In genomic region chr6:33296797-33297405, GRCh38 we compare ENCODE assay signal across 10 cellular contexts. TPM values are rescaled to one million over a fixed set of nuclear protein-coding genes. Genes with fewer than 3 reads are reported as not detected.
A peak's percentile ranks its signal among the peaks of the same experiment; 100 is the strongest.
DNase-seq lines count a peak whose midpoint lies in the region; TF ChIP-seq lines count a peak whose summit lies in the region.
"Had no signal": no experiment of that assay in that cellular context is flagged by ENCODE, and none has a peak within 500 bp of the region (broad histone marks: within the 10 kb centered on the region; RNA-seq: fewer than 3 reads in every experiment).

No MANE protein-coding gene starts in this region.

- H3K27ac ChIP-seq in C4-2B (peak overlapping the region; percentile 87), OCI-LY3 (ENCODE audit: low read length) (peak overlapping the region; percentile 98), neuronal stem cell (replicated peaks; ENCODE audit: low read length) (peak overlapping the region; percentile 76)

- peaks cover 19% of the 10 kb centered on the region for H3K36me3 Mint-ChIP-seq in endothelial cell (ENCODE audit: low read depth, unreplicated experiment)

- DNase-seq in endothelial cell (ENCODE audit: low spot score) (no peak), neuronal stem cell (ENCODE audit: low spot score) (no peak), NCI-H128 (lab: John Stamatoyannopoulos, UW; ENCODE audit: unreplicated experiment) (no peak), DMS153 (lab: John Stamatoyannopoulos, UW) (no peak), NCI-H526 treated with DMSO at 0.1 percent for 48 hours (lab: John Stamatoyannopoulos, UW) (no peak), anterior cingulate cortex (lab: John Stamatoyannopoulos, UW) (no peak)
- DNase-seq: activated CD4-positive, alpha-beta T cell treated with anti-CD3 and anti-CD28 coated beads for 4 hours had no signal

- TF ChIP-seq CTCF in C4-2B (conservative IDR thresholded peaks at IDR 0.05) (no peak), OCI-LY3 (IDR thresholded peaks at IDR 0.05; ENCODE audit: low read depth, low read length) (no peak), endothelial cell (IDR thresholded peaks at IDR 0.05; ENCODE audit: unreplicated experiment) (no peak)

- H3K4me1 Mint-ChIP-seq in endothelial cell (ENCODE audit: unreplicated experiment) = peaks cover 27% of the 10 kb centered on the region

- H2BK120ac ChIP-seq in neuronal stem cell (ENCODE audit: low read depth, low read length) = no peak overlapping the region

- WGBS in neuronal stem cell (ENCODE audit: extremely low coverage in 2 of 2, insufficient read length in 2 of 2, insufficient replicate concordance in 1 of 2), 2 donors = no CpG with 5 or more reads among the region's 12 CpGs

- H3K9me3 ChIP-seq in OCI-LY3 (ENCODE audit: insufficient read depth, low read length) (no peaks in the 10 kb centered on the region), neuronal stem cell (replicated peaks in 1 of 2; ENCODE audit: control insufficient read depth in 2 of 2, insufficient read depth in 1 of 2, low read depth in 1 of 2, low read length in 2 of 2) (no peaks in the 10 kb centered on the region)

- H3K36me3 ChIP-seq in OCI-LY3 (replicated peaks; ENCODE audit: low read depth, low read length) = peaks cover 15% of the 10 kb centered on the region
- H3K36me3 ChIP-seq in neuronal stem cell (replicated peaks in 1 of 2; ENCODE audit: control insufficient read depth in 2 of 2, insufficient read depth in 2 of 2, low read length in 2 of 2) = peaks cover 12 to 58% of the 10 kb centered on the region in 2 donors

- peaks cover 4% of the 10 kb centered on the region; the same call in 1 of the 2 replicates for H3K79me2 ChIP-seq in OCI-LY3 (ENCODE audit: low read length)

- H3K27ac Mint-ChIP-seq in endothelial cell (ENCODE audit: unreplicated experiment) = peak overlapping the region; percentile 92

- H3K9ac ChIP-seq in OCI-LY3 (ENCODE audit: low read length) = peak overlapping the region; percentile 95
- peak overlapping the region; percentile 34 for H3K9ac ChIP-seq in neuronal stem cell (ENCODE audit: low read depth, low read length, poor library complexity)

- H3K4me3 ChIP-seq in OCI-LY3 (ENCODE audit: low read length) (peak overlapping the region; percentile 99), neuronal stem cell (ENCODE audit: low read length in 2 of 2) (peak overlapping the region; percentile 53 to 78)

- peaks cover 43% of the 10 kb centered on the region for H3K27me3 Mint-ChIP-seq in endothelial cell (ENCODE audit: unreplicated experiment)

- no peaks in the 10 kb centered on the region for H4K20me1 ChIP-seq in OCI-LY3 (ENCODE audit: insufficient read depth, low read length)

- H3K79me1 ChIP-seq in neuronal stem cell (ENCODE audit: low read depth, low read length) = peaks cover 6% of the 10 kb centered on the region

- peak overlapping the region; percentile 53 for H4K8ac ChIP-seq in neuronal stem cell (ENCODE audit: low read depth, low read length)

- peak overlapping the region; percentile 93 for H2BK15ac ChIP-seq in neuronal stem cell (ENCODE audit: low read length)

- H3K14ac ChIP-seq in neuronal stem cell (ENCODE audit: low read length) = no peak overlapping the region

- H3K4me1 ChIP-seq in OCI-LY3 (ENCODE audit: low read length) = peaks cover 16% of the 10 kb centered on the region
- H3K4me1 ChIP-seq in neuronal stem cell (ENCODE audit: control insufficient read depth in 2 of 2, insufficient read depth in 1 of 2, low read depth in 1 of 2, low read length in 2 of 2) = peaks cover 5 to 6% of the 10 kb centered on the region in 2 donors

- H3K4me2 ChIP-seq in OCI-LY3 (ENCODE audit: low read length) (peak overlapping the region; percentile 100), neuronal stem cell (ENCODE audit: insufficient read depth, low read length, poor library complexity, severe bottlenecking) (peak overlapping the region; percentile 79)

- H2AK5ac ChIP-seq in neuronal stem cell (ENCODE audit: low read depth, low read length) = peak overlapping the region; percentile 78

- peak overlapping the region; percentile 83 for H2BK5ac ChIP-seq in neuronal stem cell (ENCODE audit: low read length)

- H3K18ac ChIP-seq in neuronal stem cell (ENCODE audit: low read length) = peak overlapping the region; percentile 84

- H3K9me3 Mint-ChIP-seq in endothelial cell (ENCODE audit: unreplicated experiment) = no peaks in the 10 kb centered on the region

- peak overlapping the region; percentile 100 for H3K4me3 Mint-ChIP-seq in endothelial cell (ENCODE audit: unreplicated experiment)

- H3K4ac ChIP-seq in neuronal stem cell (ENCODE audit: low read length) = peak overlapping the region; percentile 55

- H2AFZ ChIP-seq in OCI-LY3 (ENCODE audit: low read depth, low read length) (no peak overlapping the region), neuronal stem cell (ENCODE audit: low read length) (peak overlapping the region; percentile 78)

- H3K27me3 ChIP-seq in OCI-LY3 (ENCODE audit: low read depth, low read length) (no peaks in the 10 kb centered on the region), neuronal stem cell (ENCODE audit: control insufficient read depth in 3 of 3, insufficient read depth in 3 of 3, low read depth in 1 of 3, low read length in 3 of 3) (no peaks in the 10 kb centered on the region)

- peak overlapping the region; percentile 5 for H3K23ac ChIP-seq in neuronal stem cell (ENCODE audit: low read depth, low read length, poor library complexity)

- peak overlapping the region; percentile 77 for H2BK12ac ChIP-seq in neuronal stem cell (ENCODE audit: low read length)

- H4K91ac ChIP-seq in neuronal stem cell (ENCODE audit: low read depth, low read length, poor library complexity) = no peak overlapping the region

RNA-seq across cellular contexts. Expression of gene RGL2, which starts 1.8 kb away (rescaled TPM):
- total RNA-seq in endothelial cell (ENCODE audit: unreplicated experiment) = 167 TPM
- polyA plus RNA-seq in neuronal stem cell (2013, experiment 1 of 2) = 56.5 TPM
- polyA plus RNA-seq in neuronal stem cell (2013, experiment 2 of 2) = 55.4 TPM

RNA-seq across cellular contexts. Expression of gene PFDN6, which starts 7.5 kb away (rescaled TPM):
- 33.3 TPM for total RNA-seq in endothelial cell (ENCODE audit: unreplicated experiment)
- 63.9 TPM for polyA plus RNA-seq in neuronal stem cell (2013, experiment 1 of 2)
- polyA plus RNA-seq in neuronal stem cell (2013, experiment 2 of 2) = 63.8 TPM

RNA-seq across cellular contexts. Expression of gene WDR46, which starts 7.9 kb away (rescaled TPM):
- total RNA-seq in endothelial cell (ENCODE audit: unreplicated experiment) = 48.5 TPM
- 31.2 TPM for polyA plus RNA-seq in neuronal stem cell (2013, experiment 1 of 2)
- 30.9 TPM for polyA plus RNA-seq in neuronal stem cell (2013, experiment 2 of 2)

RNA-seq across cellular contexts. Expression of gene TAPBP, which starts 17.0 kb away (rescaled TPM):
- total RNA-seq in endothelial cell (ENCODE audit: unreplicated experiment) = 57.1 TPM
- polyA plus RNA-seq in neuronal stem cell (2013, experiment 1 of 2) = 12.5 TPM
- 13.2 TPM for polyA plus RNA-seq in neuronal stem cell (2013, experiment 2 of 2)

RNA-seq across cellular contexts. Expression of gene B3GALT4, which starts 20.0 kb away (rescaled TPM):
- 3.8 TPM for total RNA-seq in endothelial cell (ENCODE audit: unreplicated experiment)
- 1.3 TPM for polyA plus RNA-seq in neuronal stem cell (2013, experiment 1 of 2)
- polyA plus RNA-seq in neuronal stem cell (2013, experiment 2 of 2) = 1.4 TPM
- total RNA-seq: myocyte had no signal
